ENCODE assay signal across 11 cellular contexts in genomic region chr11:47468598-47469214, GRCh38. TPM values are rescaled to one million over a fixed set of nuclear protein-coding genes. Genes with fewer than 3 reads are reported as not detected.
DNase-seq lines count a peak whose midpoint lies in the region; ATAC-seq and TF ChIP-seq lines count a peak whose summit lies in the region.
"Had no signal": no experiment of that assay in that cellular context is flagged by ENCODE, and none has a peak within 500 bp of the region (broad histone marks: within the 10 kb centered on the region; RNA-seq: fewer than 3 reads in every experiment).

No MANE protein-coding gene starts in this region.

- no peak for ATAC-seq in activated naive CD4-positive, alpha-beta T cell treated with anti-CD3 and anti-CD28 coated beads, Interleukin-2, amount 50 U/mL, for 72 hours
- ATAC-seq in activated naive CD8-positive, alpha-beta T cell treated with anti-CD3 and anti-CD28 coated beads, Interleukin-2, amount 50 U/mL, for 24 hours: no peak
- peak in 3 of 4 donors; percentile 5 to 26 (median 11) for ATAC-seq in right lobe of liver
- ATAC-seq in GM19328 (IDR thresholded peaks at IDR 0.05; ENCODE audit: unreplicated experiment): no peak
- ATAC-seq in HG02642 (IDR thresholded peaks at IDR 0.05; ENCODE audit: poor library complexity, unreplicated experiment): no peak
- ATAC-seq in HG03354 (IDR thresholded peaks at IDR 0.05; ENCODE audit: poor library complexity, severe bottlenecking, unreplicated experiment): no peak

- H3K4me3 Mint-ChIP-seq in activated naive CD8-positive, alpha-beta T cell treated with anti-CD3 and anti-CD28 coated beads, Interleukin-2, amount 50 U/mL, for 24 hours: no peak overlapping the region

- WGBS in right lobe of liver (ENCODE audit: insufficient coverage, low coverage, low lambda C conversion rate, missing lambda C conversion rate): 40% methylated on average over 8 of the region's 8 CpGs
- WGBS in thymus: 97% methylated on average over 8 of the region's 8 CpGs

- H3K9me3 Mint-ChIP-seq in activated naive CD4-positive, alpha-beta T cell treated with anti-CD3 and anti-CD28 coated beads, Interleukin-2, amount 50 U/mL, for 72 hours: no peaks in the 10 kb centered on the region
- no peaks in the 10 kb centered on the region for H3K9me3 Mint-ChIP-seq in activated naive CD8-positive, alpha-beta T cell treated with anti-CD3 and anti-CD28 coated beads, Interleukin-2, amount 50 U/mL, for 24 hours

- peak overlapping the region; percentile 17 to 81 for H3K27ac Mint-ChIP-seq in activated naive CD4-positive, alpha-beta T cell treated with anti-CD3 and anti-CD28 coated beads, Interleukin-2, amount 50 U/mL, for 72 hours
- H3K27ac Mint-ChIP-seq in activated naive CD8-positive, alpha-beta T cell treated with anti-CD3 and anti-CD28 coated beads, Interleukin-2, amount 50 U/mL, for 24 hours: peak overlapping the region; percentile 28

- no peaks in the 10 kb centered on the region for H3K27me3 Mint-ChIP-seq in activated naive CD8-positive, alpha-beta T cell treated with anti-CD3 and anti-CD28 coated beads, Interleukin-2, amount 50 U/mL, for 24 hours

- peaks cover 0 to 56% (median 11%) of the 10 kb centered on the region in 4 donors for H3K4me1 ChIP-seq in right lobe of liver
- H3K4me1 ChIP-seq in thymus (ENCODE audit: control insufficient read depth, insufficient read depth, low read length): no peaks in the 10 kb centered on the region

- peaks cover 4 to 6% of the 10 kb centered on the region in 2 donors for H3K36me3 Mint-ChIP-seq in activated naive CD4-positive, alpha-beta T cell treated with anti-CD3 and anti-CD28 coated beads, Interleukin-2, amount 50 U/mL, for 72 hours
- peaks cover 47% of the 10 kb centered on the region for H3K36me3 Mint-ChIP-seq in activated naive CD8-positive, alpha-beta T cell treated with anti-CD3 and anti-CD28 coated beads, Interleukin-2, amount 50 U/mL, for 24 hours (ENCODE audit: low read depth)

- no peak for DNase-seq in activated naive CD4-positive, alpha-beta T cell treated with anti-CD3 and anti-CD28 coated beads, Interleukin-2, amount 50 U/mL, for 72 hours (ENCODE audit: low spot score in 2 of 2)
- no peak for DNase-seq in activated naive CD4-positive, alpha-beta T cell (lab: John Stamatoyannopoulos, UW)
- DNase-seq in activated naive CD8-positive, alpha-beta T cell treated with anti-CD3 and anti-CD28 coated beads, Interleukin-2, amount 50 U/mL, for 24 hours: no peak
- no peak for DNase-seq in right lobe of liver
- DNase-seq: NCI-H226, T-helper 2 cell had no signal

- no peak for TF ChIP-seq POLR2A in right lobe of liver (IDR thresholded peaks at IDR 0.05)

- H3K36me3 ChIP-seq in right lobe of liver: peaks cover 0 to 46% (median 23%) of the 10 kb centered on the region in 4 donors
- H3K36me3 ChIP-seq in thymus (ENCODE audit: control insufficient read depth, insufficient read depth): peaks cover 73% of the 10 kb centered on the region

- H3K9me3 ChIP-seq in right lobe of liver (no peaks in the 10 kb centered on the region), thymus (ENCODE audit: control insufficient read depth) (no peaks in the 10 kb centered on the region)
- H3K9me3 ChIP-seq: BLaER1 treated with 17β-estradiol and CSF1 and Interleukin-3, amounts not matched to agents 10 nM and 100 nM had no signal

- intact Hi-C loops in right lobe of liver (cut with DNase I): no loop called here

- H3K27me3 ChIP-seq in right lobe of liver (no peaks in the 10 kb centered on the region), thymus (ENCODE audit: control insufficient read depth, insufficient read depth) (no peaks in the 10 kb centered on the region)
- H3K27me3 ChIP-seq: BLaER1 treated with 17β-estradiol and CSF1 and Interleukin-3, amounts not matched to agents 10 nM and 100 nM had no signal

- H3K27ac ChIP-seq in right lobe of liver (peak overlapping the region in 1 of 3 donors; percentile 20), thymus (ENCODE audit: low read depth) (peak overlapping the region; percentile 37)
- H3K27ac ChIP-seq: BLaER1 treated with 17β-estradiol and CSF1 and Interleukin-3, amounts not matched to agents 10 nM and 100 nM had no signal

- peaks cover 3% of the 10 kb centered on the region for H3K4me1 Mint-ChIP-seq in activated naive CD8-positive, alpha-beta T cell treated with anti-CD3 and anti-CD28 coated beads, Interleukin-2, amount 50 U/mL, for 24 hours

- TF ChIP-seq CTCF in right lobe of liver (IDR thresholded peaks at IDR 0.05): no peak

- H3K4me3 ChIP-seq in right lobe of liver: no peak overlapping the region
- H3K4me3 ChIP-seq in thymus (ENCODE audit: low read length): no peak overlapping the region
- H3K4me3 ChIP-seq: BLaER1 treated with 17β-estradiol and CSF1 and Interleukin-3, amounts not matched to agents 10 nM and 100 nM had no signal

RNA-seq across cellular contexts. Expression of gene RAPSN, which starts 19.8 kb away (rescaled TPM):
- total RNA-seq in activated naive CD4-positive, alpha-beta T cell treated with anti-CD3 and anti-CD28 coated beads, Interleukin-2, amount 50 U/mL, for 72 hours: under 1 TPM in 1 of 2 donors, not detected in 1; 0.62 TPM
- under 1 TPM in 3 of 6 experiments, not detected in 3; 0.15 to 0.49 (median 0.25) TPM for total RNA-seq in right lobe of liver
- polyA plus RNA-seq in thymus: 0.66 TPM

RNA-seq across cellular contexts. Expression of gene PSMC3, which starts 42.5 kb away (rescaled TPM):
- 100 to 1,000 TPM; 126 to 134 TPM for total RNA-seq in activated naive CD4-positive, alpha-beta T cell treated with anti-CD3 and anti-CD28 coated beads, Interleukin-2, amount 50 U/mL, for 72 hours
- 10 to 100 TPM; 52.5 to 98.1 (median 63.3) TPM for total RNA-seq in right lobe of liver
- 104 TPM for polyA plus RNA-seq in thymus

Comparison
In these comparisons a context has a peak if more than half of its experiments do, and no peak if none do; other contexts are left out.
1. ATAC-seq: peak in right lobe of liver (3 of 4); none in activated naive CD4-positive, alpha-beta T cell treated with anti-CD3 and anti-CD28 coated beads, Interleukin-2, amount 50 U/mL, for 72 hours (0 of 2), activated naive CD8-positive, alpha-beta T cell treated with anti-CD3 and anti-CD28 coated beads, Interleukin-2, amount 50 U/mL, for 24 hours (single experiment), GM19328 (single experiment), HG02642 (single experiment) and HG03354 (single experiment).